Comparison of ENCODE assay signal across 2 cellular contexts in genomic region chr3:30341079-30341478, GRCh38.
TF ChIP-seq lines count a peak whose summit lies in the region.

No MANE protein-coding gene starts in this region.

TF ChIP-seq in HCT116, 20 proteins besides CTCF, POLR2A, EP300 and RAD21:
- no peak for TF ChIP-seq ZNF274 (IDR thresholded peaks at IDR 0.05; ENCODE audit: low read depth, low read length)

TF ChIP-seq in endothelial cell of umbilical vein, 7 proteins besides CTCF, POLR2A, EP300 and RAD21:
- TF ChIP-seq, protein P1, sequence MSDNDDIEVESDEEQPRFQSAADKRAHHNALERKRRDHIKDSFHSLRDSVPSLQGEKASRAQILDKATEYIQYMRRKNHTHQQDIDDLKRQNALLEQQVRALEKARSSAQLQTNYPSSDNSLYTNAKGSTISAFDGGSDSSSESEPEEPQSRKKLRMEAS (IDR thresholded peaks at IDR 0.05; ENCODE audit: insufficient read depth, insufficient read length): no peak
- TF ChIP-seq GATA2 (IDR thresholded peaks at IDR 0.05; ENCODE audit: insufficient read depth, insufficient read length, low read depth, low read length): no peak
- TF ChIP-seq MYC (IDR thresholded peaks at IDR 0.05; ENCODE audit: low read depth, low read length): no peak
- TF ChIP-seq FOS (IDR thresholded peaks at IDR 0.05; ENCODE audit: borderline replicate concordance, insufficient read depth, low read length): no peak
- TF ChIP-seq EZH2 (IDR thresholded peaks at IDR 0.05; ENCODE audit: borderline replicate concordance, low read depth, low read length, severe bottlenecking): no peak
- TF ChIP-seq POLR2AphosphoS5 (IDR thresholded peaks at IDR 0.05; ENCODE audit: insufficient read depth, low read depth, low read length): no peak
- TF ChIP-seq JUN (IDR thresholded peaks at IDR 0.05; ENCODE audit: borderline replicate concordance, insufficient read depth, insufficient read length, low read depth): no peak
